30 cellular contexts compared by ENCODE assay signal in the genomic region with DNA sequence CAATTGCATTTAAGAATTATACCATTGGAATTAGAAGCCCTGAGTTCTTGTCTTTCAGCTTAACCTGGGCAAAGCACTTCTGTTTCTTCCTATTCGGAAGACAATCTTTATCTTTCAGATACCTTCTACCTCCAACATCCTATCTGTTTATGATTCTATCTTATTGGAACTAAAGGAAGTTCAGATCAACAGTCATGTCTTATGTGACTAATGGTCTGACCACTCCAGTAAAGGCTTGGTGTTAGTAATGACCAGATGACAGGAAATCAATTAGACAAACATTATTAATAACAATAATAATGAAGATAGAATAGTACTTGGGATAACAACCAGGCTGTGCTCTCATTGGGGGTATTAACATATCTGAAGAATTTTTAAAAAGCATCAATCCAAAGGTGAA. TPM values are rescaled to one million over a fixed set of nuclear protein-coding genes. Genes with fewer than 3 reads are reported as not detected.
DNase-seq lines count a peak whose midpoint lies in the region; ATAC-seq, FAIRE-seq and TF ChIP-seq lines count a peak whose summit lies in the region.
"Had no signal": no experiment of that assay in that cellular context is flagged by ENCODE, and none has a peak within 500 bp of the region (broad histone marks: within the 10 kb centered on the region; RNA-seq: fewer than 3 reads in every experiment).

No MANE protein-coding gene starts in this region.

- no peaks in the 10 kb centered on the region for H3K36me3 ChIP-seq in fibroblast of lung (ENCODE audit: control insufficient read depth, insufficient read depth, low read length)
- no peaks in the 10 kb centered on the region for H3K36me3 ChIP-seq in adrenal gland (replicated peaks in 1 of 2)
- no peaks in the 10 kb centered on the region for H3K36me3 ChIP-seq in MM.1S (replicated peaks; ENCODE audit: insufficient read depth, low read length)
- H3K36me3 ChIP-seq: esophagus squamous epithelium, pancreas, right atrium auricular region, vagina had no signal

- 0 out of 2 replicates have a peak, but pooled peaks cover 4% of the 10 kb centered on the region for H3F3A ChIP-seq in MM.1S (ENCODE audit: insufficient read depth, low read length)

- H3K36me3 Mint-ChIP-seq in progenitor cell of endocrine pancreas (ENCODE audit: insufficient read depth) = peaks cover 3% of the 10 kb centered on the region
- H3K36me3 Mint-ChIP-seq: CD8-positive, alpha-beta memory T cell had no signal

- peak overlapping the region; percentile 97 for H3K27ac Mint-ChIP-seq in progenitor cell of endocrine pancreas
- H3K27ac Mint-ChIP-seq: activated B cell treated with CpG ODN at 0.5 μM for 24 hours; CD8-positive, alpha-beta memory T cell; stimulated activated naive CD8-positive, alpha-beta T cell treated with anti-CD3 and anti-CD28 coated beads, Interleukin-15, Interleukin-2, amounts not matched to agents 100 ng/mL and 50 ng/mL, for 24 hours had no signal

- H3K9ac ChIP-seq in fibroblast of lung (ENCODE audit: insufficient read depth, low read length) = no peak overlapping the region
- H3K9ac ChIP-seq in MM.1S (ENCODE audit: low read length) = no peak overlapping the region

- H3K27me3 ChIP-seq in fibroblast of lung (ENCODE audit: control insufficient read depth, insufficient read depth, low read length) = no peaks in the 10 kb centered on the region
- H3K27me3 ChIP-seq in adrenal gland = no peaks in the 10 kb centered on the region
- no peaks in the 10 kb centered on the region for H3K27me3 ChIP-seq in MM.1S (replicated peaks; ENCODE audit: insufficient read depth, low read length)
- H3K27me3 ChIP-seq: esophagus squamous epithelium, hepatocyte, right atrium auricular region, testis, vagina had no signal

- H3K4me1 Mint-ChIP-seq in progenitor cell of endocrine pancreas (ENCODE audit: low read depth) = peaks cover 39% of the 10 kb centered on the region

- no peak for TF ChIP-seq POLR2A in adrenal gland (IDR thresholded peaks at IDR 0.05)

- DNase-seq in ELR (ENCODE audit: low read depth) (peak; percentile 67), RCC 7860 (ENCODE audit: low spot score) (peak; percentile 27), fibroblast of lung (ENCODE audit: low read depth in 2 of 2) (no peak), progenitor cell of endocrine pancreas (ENCODE audit: low spot score, unreplicated experiment) (no peak), activated T-cell treated with anti-CD3 and anti-CD28 coated beads for 4 hours (no peak), adrenal gland (no peak), MM.1S (no peak)
- DNase-seq: activated B cell treated with CpG ODN at 0.5 μM for 24 hours; activated CD4-positive, alpha-beta T cell treated with anti-CD3 and anti-CD28 coated beads, Interleukin-2, amount 50 U/mL, for 1 hour; activated gamma-delta T cell treated with Interleukin-2 at 50 U/mL for 16 hours; activated T-cell treated with anti-CD3 and anti-CD28 coated beads, Interleukin-2, amount 50 U/mL, for 4 hours; CD8-positive, alpha-beta memory T cell; DMS 273 treated with DMSO at 0.1 percent for 48 hours; dorsolateral prefrontal cortex; esophagus squamous epithelium; foreskin melanocyte; mammary epithelial cell; NCI-H146; NCI-H748 treated with DMSO at 0.1 percent for 48 hours; pancreas; stimulated activated CD8-positive, alpha-beta memory T cell treated with anti-CD3 and anti-CD28 coated beads, Interleukin-4, amount 100 ng/mL, for 48 hours; T-helper 1 cell; testis had no signal

- ATAC-seq in HG03175 (IDR thresholded peaks at IDR 0.05; ENCODE audit: unreplicated experiment) = no peak
- ATAC-seq: activated T-cell treated with anti-CD3 and anti-CD28 coated beads, Interleukin-2, amount 50 U/mL, for 4 hours; GM12878 had no signal

- H3K4me3 ChIP-seq in fibroblast of lung (replicated peaks in 1 of 4; ENCODE audit: control extremely low read depth in 1 of 4, insufficient read depth in 1 of 4, low read depth in 3 of 4, low read length in 4 of 4) (no peak overlapping the region), adrenal gland (no peak overlapping the region), MM.1S (ENCODE audit: low read length) (no peak overlapping the region)
- H3K4me3 ChIP-seq: dorsolateral prefrontal cortex, esophagus squamous epithelium, GM12878, hepatocyte, pancreas, right atrium auricular region, testis, vagina had no signal

- H3K9me3 ChIP-seq in fibroblast of lung (ENCODE audit: control insufficient read depth, insufficient read depth, low read depth, low read length) (no peaks in the 10 kb centered on the region), adrenal gland (replicated peaks in 1 of 3) (no peaks in the 10 kb centered on the region), MM.1S (replicated peaks; ENCODE audit: insufficient read depth, low read length) (no peaks in the 10 kb centered on the region)
- H3K9me3 ChIP-seq: esophagus squamous epithelium, pancreas, right atrium auricular region, testis, vagina had no signal

- peak overlapping the region; percentile 25 for H3K4me2 ChIP-seq in fibroblast of lung (ENCODE audit: extremely low read depth, insufficient read depth, low read length)
- H3K4me2 ChIP-seq in MM.1S (ENCODE audit: low read depth, low read length) = no peak overlapping the region

- no peak overlapping the region for H3K4me3 Mint-ChIP-seq in progenitor cell of endocrine pancreas (ENCODE audit: low read depth)
- H3K4me3 Mint-ChIP-seq: activated B cell treated with CpG ODN at 0.5 μM for 24 hours; activated T-cell treated with anti-CD3 and anti-CD28 coated beads, Interleukin-2, amount 50 U/mL, for 4 hours; stimulated activated naive CD8-positive, alpha-beta T cell treated with anti-CD3 and anti-CD28 coated beads, Interleukin-15, Interleukin-2, amounts not matched to agents 100 ng/mL and 50 ng/mL, for 24 hours had no signal

- H3K79me2 ChIP-seq in fibroblast of lung (ENCODE audit: control insufficient read depth, insufficient read depth, low read length) (peaks cover 72% of the 10 kb centered on the region), MM.1S (ENCODE audit: low read length) (no peaks in the 10 kb centered on the region)
- H3K79me2 ChIP-seq: hepatocyte had no signal

- H3K9me2 ChIP-seq in MM.1S (replicated peaks; ENCODE audit: insufficient read depth, low read length) = no peaks in the 10 kb centered on the region

- peak; percentile 67 for FAIRE-seq in RCC 7860 (lab: Jason Lieb, UNC)
- FAIRE-seq: endometrium, GM12878, pancreas had no signal

- peaks cover 5% of the 10 kb centered on the region for H3K27me3 Mint-ChIP-seq in progenitor cell of endocrine pancreas

- H3K9me3 Mint-ChIP-seq in progenitor cell of endocrine pancreas (ENCODE audit: low read depth) = peaks cover 2% of the 10 kb centered on the region
- H3K9me3 Mint-ChIP-seq: activated B cell treated with CpG ODN at 0.5 μM for 24 hours; activated T-cell treated with anti-CD3 and anti-CD28 coated beads, Interleukin-2, amount 50 U/mL, for 4 hours; CD8-positive, alpha-beta memory T cell; stimulated activated naive CD8-positive, alpha-beta T cell treated with anti-CD3 and anti-CD28 coated beads, Interleukin-15, Interleukin-2, amounts not matched to agents 100 ng/mL and 50 ng/mL, for 24 hours had no signal

- H4K20me1 ChIP-seq in fibroblast of lung (ENCODE audit: control insufficient read depth, extremely low read depth, insufficient read depth, low read length) = no peaks in the 10 kb centered on the region
- no peaks in the 10 kb centered on the region for H4K20me1 ChIP-seq in MM.1S (ENCODE audit: insufficient read depth, low read length)

- H2AFZ ChIP-seq in fibroblast of lung (ENCODE audit: low read length) (no peak overlapping the region), MM.1S (ENCODE audit: low read length) (no peak overlapping the region)

- no peak for TF ChIP-seq CTCF in fibroblast of lung (conservative IDR thresholded peaks at IDR 0.05 in 1 of 2, IDR thresholded peaks at IDR 0.05 in 1 of 2; ENCODE audit: low read depth in 1 of 2, low read length in 2 of 2)
- TF ChIP-seq CTCF in progenitor cell of endocrine pancreas (IDR thresholded peaks at IDR 0.05; ENCODE audit: unreplicated experiment) = no peak
- no peak for TF ChIP-seq CTCF in adrenal gland (IDR thresholded peaks at IDR 0.05)
- no peak for TF ChIP-seq CTCF in MM.1S (IDR thresholded peaks at IDR 0.05; ENCODE audit: low read length)

- H3K27ac ChIP-seq in fibroblast of lung (ENCODE audit: insufficient read depth, low read length) = peak overlapping the region; percentile 24
- no peak overlapping the region for H3K27ac ChIP-seq in adrenal gland
- H3K27ac ChIP-seq in MM.1S (ENCODE audit: low read length) = no peak overlapping the region
- H3K27ac ChIP-seq: dorsolateral prefrontal cortex, esophagus squamous epithelium, pancreas, right atrium auricular region, testis, vagina had no signal

- H3K4me1 ChIP-seq in fibroblast of lung (ENCODE audit: control insufficient read depth, extremely low read depth, insufficient read depth, low read length) (peaks cover 5% of the 10 kb centered on the region), adrenal gland (replicated peaks in 1 of 2) (peaks cover 0 to 4% of the 10 kb centered on the region in 2 donors), MM.1S (ENCODE audit: low read length) (no peaks in the 10 kb centered on the region)
- H3K4me1 ChIP-seq: pancreas, right atrium auricular region, testis had no signal

- 74 to 97% (median 87%) methylated on average over 1 of the region's 1 CpG for WGBS in adrenal gland, 4 donors

- intact Hi-C loops in adrenal gland (cut with DNase I) = no loop called here

RNA-seq across cellular contexts. Expression of gene HS3ST3A1, which starts 11.3 kb away (rescaled TPM):
- total RNA-seq in fibroblast of lung = 28.5 and 48.7 TPM in 2 replicates
- 2.4 and 13.1 TPM in 2 replicates for polyA plus RNA-seq in fibroblast of lung
- 3.3 and 25.2 TPM in 2 replicates for polyA plus RNA-seq in fibroblast of lung (2012)
- polyA minus RNA-seq in fibroblast of lung (ENCODE audit: low replicate concordance) = 1.2 and 4.0 TPM in 2 replicates
- total RNA-seq in progenitor cell of endocrine pancreas = 6.9 and 8.8 TPM in 2 replicates
- total RNA-seq in adrenal gland = 10 to 100 TPM in 1 of 8 donors, 1 to 10 TPM in 7; 1.1 to 22.7 (median 4.0) TPM
- 1 to 10 TPM in 2 of 3 donors, under 1 TPM in 1; 0.09 to 4.1 (median 3.1) TPM for polyA plus RNA-seq in adrenal gland
- total RNA-seq: activated B cell treated with CpG ODN at 0.5 μM for 24 hours; CD8-positive, alpha-beta memory T cell; GM12878 had no signal

Comparison
In these comparisons a context has a peak if more than half of its experiments do, and no peak if none do; other contexts are left out.
1. DNase-seq: peak in ELR (single experiment) and RCC 7860 (single experiment); none in fibroblast of lung (0 of 2), progenitor cell of endocrine pancreas (single experiment), activated T-cell treated with anti-CD3 and anti-CD28 coated beads for 4 hours (single experiment), adrenal gland (0 of 7) and MM.1S (single experiment).